In the genomic region with DNA sequence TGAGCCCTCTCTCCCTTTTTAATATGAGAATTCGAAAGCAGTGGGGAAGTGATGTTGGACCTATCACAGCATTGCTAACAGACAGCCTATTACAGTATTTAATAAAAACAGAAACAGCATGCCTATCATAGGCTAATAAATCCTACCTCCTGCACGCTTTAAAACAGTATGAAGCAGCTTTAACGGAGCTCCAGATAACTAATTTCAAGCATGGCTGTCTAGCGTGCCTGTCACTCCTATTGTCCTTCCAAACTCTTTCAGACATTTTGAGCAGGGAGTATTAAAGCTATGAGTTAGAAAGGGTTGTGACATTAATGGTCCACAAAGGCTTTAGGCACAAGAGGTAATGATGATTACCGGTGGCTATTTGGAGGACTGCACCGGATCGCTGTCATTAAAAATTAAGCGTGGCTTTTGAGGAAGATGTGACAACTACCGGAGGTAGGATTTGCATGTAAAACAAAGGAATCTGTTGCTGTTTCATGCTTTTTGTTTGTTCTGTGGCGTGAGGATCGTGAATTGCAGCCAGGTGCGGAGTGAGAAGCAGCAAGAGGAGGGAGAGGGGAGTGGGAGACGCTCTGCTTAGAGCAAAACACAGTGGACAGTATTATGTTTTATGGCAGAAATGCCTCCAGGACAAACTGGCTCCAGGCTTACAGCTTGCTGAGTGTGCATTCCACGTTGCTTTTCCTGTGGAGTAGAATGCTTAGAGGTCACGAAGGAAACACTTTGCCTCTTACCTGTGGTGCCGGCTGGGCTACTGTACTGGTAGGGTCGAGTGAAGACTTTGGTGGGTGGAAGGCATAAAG, we compare ENCODE assay signal across 8 cellular contexts. TPM values are rescaled to one million over a fixed set of nuclear protein-coding genes. Genes with fewer than 3 reads are reported as not detected.
DNase-seq lines count a peak whose midpoint lies in the region; ATAC-seq and TF ChIP-seq lines count a peak whose summit lies in the region.

A gene (plus strand): TSS at position 166 of the 809 bp plus-strand sequence.

- no peak within 1 kb of the TSS for H3K4me3 Mint-ChIP-seq in activated CD4-positive, alpha-beta T cell treated with anti-CD3 and anti-CD28 coated beads, Interleukin-2, amount 10 ng/mL, durations not matched to agents 7 days and 5 days

- DNase-seq in DMS153 treated with DMSO at 0.1 percent for 48 hours (lab: John Stamatoyannopoulos, UW; ENCODE audit: unreplicated experiment) (peak; percentile 69), NCI-H1694 (lab: John Stamatoyannopoulos, UW) (peak; percentile 62), dorsolateral prefrontal cortex (no peak), myocyte (ENCODE audit: low read depth) (peak; percentile 12), foreskin melanocyte (no peak)
- DNase-seq in activated CD4-positive, alpha-beta T cell treated with anti-CD3 and anti-CD28 coated beads, Interleukin-2, amount 10 ng/mL, durations not matched to agents 7 days and 5 days: no peak

- H3K36me3 Mint-ChIP-seq in activated CD4-positive, alpha-beta T cell treated with anti-CD3 and anti-CD28 coated beads, Interleukin-2, amount 10 ng/mL, durations not matched to agents 7 days and 5 days (ENCODE audit: low read depth): no peaks in the 10 kb centered on the region

- H3K27me3 ChIP-seq in dorsolateral prefrontal cortex: peaks cover 0 to 51% (median 8%) of the 10 kb centered on the region in 45 donors

- no peak within 1 kb of the TSS for H3K27ac Mint-ChIP-seq in activated CD4-positive, alpha-beta T cell treated with anti-CD3 and anti-CD28 coated beads, Interleukin-2, amount 10 ng/mL, durations not matched to agents 7 days and 5 days

- H3K9me3 Mint-ChIP-seq in activated CD4-positive, alpha-beta T cell treated with anti-CD3 and anti-CD28 coated beads, Interleukin-2, amount 10 ng/mL, durations not matched to agents 7 days and 5 days: no peaks in the 10 kb centered on the region

- POLR2A ChIA-PET in activated CD4-positive, alpha-beta T cell treated with anti-CD3 and anti-CD28 coated beads, Interleukin-2, amount 10 ng/mL, durations not matched to agents 7 days and 5 days (lab: Charles Lee): no interaction called here

- CTCF ChIA-PET in activated CD4-positive, alpha-beta T cell treated with anti-CD3 and anti-CD28 coated beads, Interleukin-2, amount 10 ng/mL, durations not matched to agents 7 days and 5 days (lab: Charles Lee): no interaction called here

- H3K4me3 ChIP-seq in dorsolateral prefrontal cortex: peak within 1 kb of the TSS; percentile 27 to 72 (median 56)

- H3K27me3 Mint-ChIP-seq in activated CD4-positive, alpha-beta T cell treated with anti-CD3 and anti-CD28 coated beads, Interleukin-2, amount 10 ng/mL, durations not matched to agents 7 days and 5 days: peaks cover 23% of the 10 kb centered on the region

- no peaks in the 10 kb centered on the region for H3K4me1 Mint-ChIP-seq in activated CD4-positive, alpha-beta T cell treated with anti-CD3 and anti-CD28 coated beads, Interleukin-2, amount 10 ng/mL, durations not matched to agents 7 days and 5 days

- peak within 1 kb of the TSS in 55 of 59 donors; percentile 2 to 84 (median 65) for H3K27ac ChIP-seq in dorsolateral prefrontal cortex

- intact Hi-C loops in dorsolateral prefrontal cortex (cut with DNase I): no loop called here

- no peak for TF ChIP-seq CTCF in dorsolateral prefrontal cortex (IDR thresholded peaks at IDR 0.05 in 54 of 56, conservative IDR thresholded peaks at IDR 0.05 in 2 of 56; ENCODE audit: low read depth in 1 of 56, partially characterized antibody in 56 of 56)

- ATAC-seq in HG03196 (IDR thresholded peaks at IDR 0.05; ENCODE audit: unreplicated experiment): no peak
- ATAC-seq in GM18858 (IDR thresholded peaks at IDR 0.05; ENCODE audit: unreplicated experiment): no peak

RNA-seq across cellular contexts. Expression of the gene that starts here (rescaled TPM):
- 10 to 100 TPM in 43 of 120 experiments, 1 to 10 TPM in 77; 3.7 to 17.8 (median 9.0) TPM for total RNA-seq in dorsolateral prefrontal cortex
- total RNA-seq in myocyte: 0.36 TPM in 1 of 2 replicates, not detected in the other
- 0.43 TPM for polyA plus RNA-seq in myocyte (2012)
- total RNA-seq in activated CD4-positive, alpha-beta T cell treated with anti-CD3 and anti-CD28 coated beads, Interleukin-2, amount 10 ng/mL, durations not matched to agents 7 days and 5 days: not detected

Comparison
In these comparisons a context has a peak if more than half of its experiments do, and no peak if none do; other contexts are left out.
1. Peak in DNase-seq in myocyte; RNA of the gene not detected or under 1 TPM.
2. DNase-seq: peak in DMS153 treated with DMSO at 0.1 percent for 48 hours (single experiment) and NCI-H1694 (single experiment); none in dorsolateral prefrontal cortex (0 of 10), foreskin melanocyte (single experiment) and activated CD4-positive, alpha-beta T cell treated with anti-CD3 and anti-CD28 coated beads, Interleukin-2, amount 10 ng/mL, durations not matched to agents 7 days and 5 days (single experiment).